Comparison of ENCODE assay signal across 37 cellular contexts in the genomic region with DNA sequence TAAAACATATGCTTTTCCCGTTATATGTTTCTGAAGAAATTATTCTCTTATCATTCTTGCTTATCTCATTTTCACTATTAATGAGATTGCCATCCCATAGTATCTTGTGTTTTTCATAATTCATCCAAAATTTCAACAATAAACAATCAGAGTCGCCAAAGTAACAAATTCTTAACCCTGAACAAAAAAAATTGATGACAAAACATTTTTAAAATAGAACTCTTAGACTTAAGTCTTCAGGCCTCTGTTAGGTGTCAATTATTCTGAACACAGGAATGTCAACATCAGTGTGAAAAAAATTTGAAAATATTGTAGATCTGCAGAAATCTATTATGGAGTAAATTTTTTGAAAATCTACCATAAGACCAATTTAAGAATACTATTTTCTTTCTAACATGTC. TPM values are rescaled to one million over a fixed set of nuclear protein-coding genes. Genes with fewer than 3 reads are reported as not detected.
"Had no signal": no experiment of that assay in that cellular context is flagged by ENCODE, and none has a peak within 500 bp of the region (broad histone marks: within the 10 kb centered on the region; RNA-seq: fewer than 3 reads in every experiment).

No MANE protein-coding gene starts in this region.

- H3K27me3 Mint-ChIP-seq: activated CD4-positive, alpha-beta memory T cell treated with anti-CD3 and anti-CD28 coated beads for 36 hours had no signal

- H3K4me1 Mint-ChIP-seq: activated B cell treated with CpG ODN at 0.5 μM for 24 hours; activated CD4-positive, alpha-beta T cell treated with anti-CD3 and anti-CD28 coated beads, Interleukin-2, amount 10 ng/mL, durations not matched to agents 24 days and 14 days; activated CD8-positive, alpha-beta memory T cell treated with anti-CD3 and anti-CD28 coated beads, Interleukin-2, amount 10 ng/mL, durations not matched to agents 7 days and 5 days; activated naive CD4-positive, alpha-beta T cell treated with anti-CD3 and anti-CD28 coated beads, Interleukin-2, amount 10 ng/mL, durations not matched to agents 7 days and 5 days; activated naive CD4-positive, alpha-beta T cell treated with anti-CD3 and anti-CD28 coated beads, Interleukin-2, amount 50 U/mL, for 24 hours; activated naive CD8-positive, alpha-beta T cell treated with anti-CD3 and anti-CD28 coated beads, Interleukin-2, amount 10 ng/mL, durations not matched to agents 7 days and 5 days; activated naive CD8-positive, alpha-beta T cell treated with anti-CD3 and anti-CD28 coated beads, Interleukin-2, amount 50 U/mL, for 24 hours; brain; central memory CD8-positive, alpha-beta T cell had no signal

- H3K9me3 Mint-ChIP-seq: activated B cell treated with CpG ODN at 0.5 μM for 24 hours; activated CD4-positive, alpha-beta memory T cell treated with anti-CD3 and anti-CD28 coated beads for 36 hours; activated CD4-positive, alpha-beta T cell treated with anti-CD3 and anti-CD28 coated beads, Interleukin-2, amount 10 ng/mL, durations not matched to agents 24 days and 14 days; activated naive CD4-positive, alpha-beta T cell treated with anti-CD3 and anti-CD28 coated beads, Interleukin-2, amount 10 ng/mL, durations not matched to agents 7 days and 5 days; activated naive CD4-positive, alpha-beta T cell treated with anti-CD3 and anti-CD28 coated beads, Interleukin-2, amount 50 U/mL, for 24 hours; activated naive CD8-positive, alpha-beta T cell treated with anti-CD3 and anti-CD28 coated beads, Interleukin-2, amount 10 ng/mL, durations not matched to agents 7 days and 5 days; activated naive CD8-positive, alpha-beta T cell treated with anti-CD3 and anti-CD28 coated beads, Interleukin-2, amount 50 U/mL, for 24 hours; activated T-cell treated with anti-CD3 and anti-CD28 coated beads, Interleukin-2, amount 50 U/mL, for 24 hours; activated T-helper 2 cell treated with anti-CD3 and anti-CD28 coated beads, Interferon-gamma antibody, Interleukin-2, Interleukin-4, amounts not matched to agents 10 μg/mL and 5 μg/mL and 100 μg/mL, durations not matched to agents 14 hours and 24 hours and 36 hours; brain; central memory CD8-positive, alpha-beta T cell; T-helper 1 cell treated with Interleukin-12 subunit alpha and Interleukin-12 subunit beta and Interleukin-4 antibody, amounts not matched to agents 30 μg/mL and 1 μg/mL, for 36 hours; T-helper 2 cell treated with Interferon-gamma antibody and Interleukin-4, amounts not matched to agents 5 μg/mL and 100 μg/mL, for 36 hours had no signal

- H3K27ac ChIP-seq: ascending aorta, cardiac muscle cell, VCaP had no signal

- H3K27ac Mint-ChIP-seq: activated B cell treated with CpG ODN at 0.5 μM for 24 hours; activated CD4-positive, alpha-beta memory T cell treated with anti-CD3 and anti-CD28 coated beads for 36 hours; activated CD4-positive, alpha-beta T cell treated with anti-CD3 and anti-CD28 coated beads, Interleukin-2, amount 10 ng/mL, durations not matched to agents 24 days and 14 days; activated CD8-positive, alpha-beta memory T cell treated with anti-CD3 and anti-CD28 coated beads, Interleukin-2, amount 10 ng/mL, durations not matched to agents 7 days and 5 days; activated CD8-positive, alpha-beta T cell treated with anti-CD3 and anti-CD28 coated beads, Interleukin-2, amount 10 ng/mL, durations not matched to agents 7 days and 5 days; activated naive CD4-positive, alpha-beta T cell treated with anti-CD3 and anti-CD28 coated beads, Interleukin-2, amount 10 ng/mL, durations not matched to agents 7 days and 5 days; activated naive CD4-positive, alpha-beta T cell treated with anti-CD3 and anti-CD28 coated beads, Interleukin-2, amount 50 U/mL, for 24 hours; activated naive CD8-positive, alpha-beta T cell; activated naive CD8-positive, alpha-beta T cell treated with anti-CD3 and anti-CD28 coated beads, Interleukin-2, amount 10 ng/mL, durations not matched to agents 7 days and 5 days; activated naive CD8-positive, alpha-beta T cell treated with anti-CD3 and anti-CD28 coated beads, Interleukin-2, amount 50 U/mL, for 24 hours; activated T-cell treated with anti-CD3 and anti-CD28 coated beads, Interleukin-2, amount 50 U/mL, for 24 hours; activated T-helper 2 cell treated with anti-CD3 and anti-CD28 coated beads, Interferon-gamma antibody, Interleukin-2, Interleukin-4, amounts not matched to agents 10 μg/mL and 5 μg/mL and 100 μg/mL, durations not matched to agents 14 hours and 24 hours and 36 hours; brain; T-helper 1 cell treated with Interleukin-12 subunit alpha and Interleukin-12 subunit beta and Interleukin-4 antibody, amounts not matched to agents 30 μg/mL and 1 μg/mL, for 36 hours; T-helper 2 cell treated with Interferon-gamma antibody and Interleukin-4, amounts not matched to agents 5 μg/mL and 100 μg/mL, for 36 hours had no signal

- FAIRE-seq: bronchial epithelial cell, colon, TTC549 had no signal

- H3K4me1 ChIP-seq: ascending aorta had no signal

- H3K27me3 ChIP-seq: ascending aorta, cardiac muscle cell had no signal

- H3K36me3 Mint-ChIP-seq: activated CD4-positive, alpha-beta memory T cell treated with anti-CD3 and anti-CD28 coated beads for 36 hours; activated CD8-positive, alpha-beta memory T cell treated with anti-CD3 and anti-CD28 coated beads, Interleukin-2, amount 10 ng/mL, durations not matched to agents 7 days and 5 days; activated naive CD4-positive, alpha-beta T cell treated with anti-CD3 and anti-CD28 coated beads, Interleukin-2, amount 10 ng/mL, durations not matched to agents 7 days and 5 days; activated naive CD4-positive, alpha-beta T cell treated with anti-CD3 and anti-CD28 coated beads, Interleukin-2, amount 50 U/mL, for 24 hours; activated naive CD8-positive, alpha-beta T cell treated with anti-CD3 and anti-CD28 coated beads, Interleukin-2, amount 10 ng/mL, durations not matched to agents 7 days and 5 days; brain had no signal

- DNase-seq: activated B cell treated with CpG ODN at 0.5 μM for 24 hours; activated CD4-positive, alpha-beta memory T cell treated with anti-CD3 and anti-CD28 coated beads for 36 hours; activated CD4-positive, alpha-beta T cell treated with anti-CD3 and anti-CD28 coated beads for 4 hours; activated CD4-positive, alpha-beta T cell treated with anti-CD3 and anti-CD28 coated beads, Interleukin-2, amount 50 U/mL, for 1 hour; activated CD4-positive, alpha-beta T cell treated with anti-CD3 and anti-CD28 coated beads, Interleukin-2, amount 50 U/mL, for 4 hours; activated CD4-positive, CD25-positive, alpha-beta regulatory T cell treated with anti-CD3 and anti-CD28 coated beads, Interleukin-2, amount 50 U/mL, for 72 hours; activated CD8-positive, alpha-beta memory T cell treated with anti-CD3 and anti-CD28 coated beads for 24 hours; activated CD8-positive, alpha-beta memory T cell treated with anti-CD3 and anti-CD28 coated beads, Interleukin-2, amount 10 ng/mL, durations not matched to agents 7 days and 5 days; activated CD8-positive, alpha-beta memory T cell treated with anti-CD3 and anti-CD28 coated beads, Interleukin-2, amount 50 U/mL, for 48 hours; activated CD8-positive, alpha-beta T cell treated with anti-CD3 and anti-CD28 coated beads, Interleukin-2, amount 10 ng/mL, durations not matched to agents 7 days and 5 days; activated effector memory CD4-positive, alpha-beta T cell treated with Interleukin-2 at 50 U/mL for 16 hours; activated gamma-delta T cell; activated naive CD4-positive, alpha-beta T cell treated with anti-CD3 and anti-CD28 coated beads, Interleukin-2, amount 10 ng/mL, durations not matched to agents 7 days and 5 days; activated naive CD4-positive, alpha-beta T cell treated with Interleukin-2 at 50 U/mL for 16 hours; activated naive CD8-positive, alpha-beta T cell treated with anti-CD3 and anti-CD28 coated beads, Interleukin-2, amount 10 ng/mL, durations not matched to agents 7 days and 5 days; activated naive CD8-positive, alpha-beta T cell treated with anti-CD3 and anti-CD28 coated beads, Interleukin-2, amount 50 U/mL, for 24 hours; activated T-cell treated with anti-CD3 and anti-CD28 coated beads, Interleukin-2, amount 50 U/mL, for 24 hours; activated T-cell treated with anti-CD3 and anti-CD28 coated beads, Interleukin-2, amount 50 U/mL, for 48 hours; amygdala; anterior cingulate cortex; caudate nucleus; T-helper 2 cell; T-helper 9 cell had no signal

- ATAC-seq: activated CD8-positive, alpha-beta memory T cell treated with anti-CD3 and anti-CD28 coated beads, Interleukin-2, amount 10 ng/mL, durations not matched to agents 7 days and 5 days; activated CD8-positive, alpha-beta T cell treated with anti-CD3 and anti-CD28 coated beads, Interleukin-2, amount 10 ng/mL, durations not matched to agents 7 days and 5 days; activated naive CD8-positive, alpha-beta T cell treated with anti-CD3 and anti-CD28 coated beads, Interleukin-2, amount 50 U/mL, for 24 hours had no signal

- H3K4me3 Mint-ChIP-seq: activated B cell treated with CpG ODN at 0.5 μM for 24 hours; activated CD4-positive, alpha-beta memory T cell treated with anti-CD3 and anti-CD28 coated beads for 36 hours; activated CD4-positive, alpha-beta T cell treated with anti-CD3 and anti-CD28 coated beads, Interleukin-2, amount 10 ng/mL, durations not matched to agents 24 days and 14 days; activated CD8-positive, alpha-beta memory T cell treated with anti-CD3 and anti-CD28 coated beads, Interleukin-2, amount 10 ng/mL, durations not matched to agents 7 days and 5 days; activated CD8-positive, alpha-beta T cell treated with anti-CD3 and anti-CD28 coated beads, Interleukin-2, amount 10 ng/mL, durations not matched to agents 7 days and 5 days; activated naive CD4-positive, alpha-beta T cell treated with anti-CD3 and anti-CD28 coated beads, Interleukin-2, amount 10 ng/mL, durations not matched to agents 7 days and 5 days; activated naive CD4-positive, alpha-beta T cell treated with anti-CD3 and anti-CD28 coated beads, Interleukin-2, amount 50 U/mL, for 24 hours; activated naive CD8-positive, alpha-beta T cell; activated naive CD8-positive, alpha-beta T cell treated with anti-CD3 and anti-CD28 coated beads, Interleukin-2, amount 10 ng/mL, durations not matched to agents 7 days and 5 days; activated naive CD8-positive, alpha-beta T cell treated with anti-CD3 and anti-CD28 coated beads, Interleukin-2, amount 50 U/mL, for 24 hours; activated T-cell treated with anti-CD3 and anti-CD28 coated beads, Interleukin-2, amount 50 U/mL, for 24 hours; brain; central memory CD8-positive, alpha-beta T cell; T-helper 1 cell treated with Interleukin-12 subunit alpha and Interleukin-12 subunit beta and Interleukin-4 antibody, amounts not matched to agents 30 μg/mL and 1 μg/mL, for 36 hours; T-helper 2 cell treated with Interferon-gamma antibody and Interleukin-4, amounts not matched to agents 5 μg/mL and 100 μg/mL, for 36 hours had no signal

- H3K4me3 ChIP-seq: ascending aorta, cardiac muscle cell had no signal

- H3K36me3 ChIP-seq: ascending aorta, cardiac muscle cell had no signal

- H3K9me3 ChIP-seq: ascending aorta had no signal

RNA-seq across cellular contexts. Expression of gene NEK5, which starts 37.4 kb away (rescaled TPM):
- total RNA-seq: activated B cell treated with CpG ODN at 0.5 μM for 24 hours; activated CD4-positive, alpha-beta T cell treated with anti-CD3 and anti-CD28 coated beads, Interleukin-2, amount 10 ng/mL, durations not matched to agents 24 days and 14 days; activated CD8-positive, alpha-beta memory T cell treated with anti-CD3 and anti-CD28 coated beads, Interleukin-2, amount 10 ng/mL, durations not matched to agents 7 days and 5 days; activated CD8-positive, alpha-beta T cell treated with anti-CD3 and anti-CD28 coated beads, Interleukin-2, amount 10 ng/mL, durations not matched to agents 7 days and 5 days; activated naive CD8-positive, alpha-beta T cell treated with anti-CD3 and anti-CD28 coated beads, Interleukin-2, amount 10 ng/mL, durations not matched to agents 7 days and 5 days; activated T-helper 2 cell treated with anti-CD3 and anti-CD28 coated beads, Interferon-gamma antibody, Interleukin-2, Interleukin-4, amounts not matched to agents 10 μg/mL and 5 μg/mL and 100 μg/mL, durations not matched to agents 14 hours and 24 hours and 36 hours; ascending aorta had no signal
